Comparison of ENCODE assay signal across 1 cellular context in genomic region chr3:125240496-125240895, GRCh38.
TF ChIP-seq lines count a peak whose summit lies in the region.

No MANE protein-coding gene starts in this region.

TF ChIP-seq in HepG2, 621 proteins besides CTCF, POLR2A, EP300 and RAD21:
- peak; percentile 56; the same call in 1 of the 2 replicates for TF ChIP-seq CEBPB (IDR thresholded peaks at IDR 0.05; ENCODE audit: borderline replicate concordance, low read depth, low read length)
- peak; percentile 76 for TF ChIP-seq TEAD3 (CRISPR knock-in tag; optimal IDR thresholded peaks at IDR 0.05; ENCODE audit: borderline replicate concordance)
- peak; percentile 76 for TF ChIP-seq CEBPG (CRISPR knock-in tag; IDR thresholded peaks at IDR 0.05)
- TF ChIP-seq, protein P1, sequence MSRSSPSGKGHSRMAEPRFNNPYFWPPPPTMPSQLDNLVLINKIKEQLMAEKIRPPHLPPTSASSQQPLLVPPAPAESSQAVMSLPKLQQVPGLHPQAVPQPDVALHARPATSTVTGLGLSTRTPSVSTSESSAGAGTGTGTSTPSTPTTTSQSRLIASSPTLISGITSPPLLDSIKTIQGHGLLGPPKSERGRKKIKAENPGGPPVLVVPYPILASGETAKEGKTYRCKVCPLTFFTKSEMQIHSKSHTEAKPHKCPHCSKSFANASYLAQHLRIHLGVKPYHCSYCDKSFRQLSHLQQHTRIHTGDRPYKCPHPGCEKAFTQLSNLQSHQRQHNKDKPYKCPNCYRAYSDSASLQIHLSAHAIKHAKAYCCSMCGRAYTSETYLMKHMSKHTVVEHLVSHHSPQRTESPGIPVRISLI (CRISPR knock-in tag; IDR thresholded peaks at IDR 0.05; ENCODE audit: borderline replicate concordance) = peak; percentile 57; the same call in 1 of the 2 replicates
- TF ChIP-seq MLLT10 (CRISPR knock-in tag; IDR thresholded peaks at IDR 0.05) = no peak
